ENCODE assay signal across 8 cellular contexts in genomic region chr6:30684386-30685156, GRCh38. TPM values are rescaled to one million over a fixed set of nuclear protein-coding genes. Genes with fewer than 3 reads are reported as not detected.
A peak's percentile ranks its signal among the peaks of the same experiment; 100 is the strongest.
DNase-seq lines count a peak whose midpoint lies in the region; ATAC-seq and TF ChIP-seq lines count a peak whose summit lies in the region.

No MANE protein-coding gene starts in this region.

- no peaks in the 10 kb centered on the region; the same call in 2 of the 3 replicates for H3K9me3 Mint-ChIP-seq in GM23338
- H3K9me3 Mint-ChIP-seq in stimulated activated effector memory CD8-positive, alpha-beta T cell treated with anti-CD3 and anti-CD28 coated beads, Interleukin-12 subunit alpha, Interleukin-12 subunit beta, amount 100 ng/mL, for 72 hours, result no peaks in the 10 kb centered on the region

- H3K9ac ChIP-seq in mammary epithelial cell (ENCODE audit: insufficient read depth, low read length) (peak overlapping the region; percentile 83), liver (ENCODE audit: low read depth in 1 of 2, low read length in 2 of 2) (peak overlapping the region; percentile 75 to 81)

- 13% methylated on average over 7 of the region's 21 CpGs for WGBS in mammary epithelial cell (ENCODE audit: low coverage, missing lambda C conversion rate)
- whole genome bisulfite sequencing in liver, result 50% methylated on average over 21 of the region's 21 CpGs

- H3K9me3 ChIP-seq in mammary epithelial cell (replicated peaks; ENCODE audit: insufficient read depth, low read length), result no peaks in the 10 kb centered on the region
- no peaks in the 10 kb centered on the region for H3K9me3 ChIP-seq in liver (ENCODE audit: control insufficient read depth in 4 of 4, low read length in 3 of 4)

- 0 out of 2 replicates have a peak, but pooled peaks cover 9% of the 10 kb centered on the region for H3F3A ChIP-seq in GM23338 (replicated peaks; ENCODE audit: low read depth)

- no peaks in the 10 kb centered on the region; the same call in 1 of the 2 replicates for H4K20me1 ChIP-seq in GM23338 (replicated peaks; ENCODE audit: insufficient read depth)
- no peaks in the 10 kb centered on the region for H4K20me1 ChIP-seq in mammary epithelial cell (ENCODE audit: insufficient read depth, low read length)

- H3K27ac ChIP-seq in GM23338 (ENCODE audit: low read depth) (no peak overlapping the region), mammary epithelial cell (ENCODE audit: insufficient read depth, low read depth, low read length) (peak overlapping the region; percentile 69), liver (ENCODE audit: low read depth in 1 of 2, low read length in 2 of 2) (peak overlapping the region; percentile 97 to 99)

- peak overlapping the region; percentile 45 for H3K4me3 ChIP-seq in GM23338
- H3K4me3 ChIP-seq in mammary epithelial cell (replicated peaks in 1 of 3; ENCODE audit: insufficient read depth in 1 of 3, low read depth in 2 of 3, low read length in 3 of 3), result peak overlapping the region; percentile 77 to 88 (median 83)
- peak overlapping the region; percentile 60 to 94 (median 77) for H3K4me3 ChIP-seq in liver (ENCODE audit: low read depth in 1 of 3, low read length in 3 of 3)

- H3K79me2 ChIP-seq in GM23338 (replicated peaks; ENCODE audit: insufficient read depth), result peaks cover 22% of the 10 kb centered on the region
- H3K79me2 ChIP-seq in mammary epithelial cell (ENCODE audit: insufficient read depth, low read length), result peaks cover 96% of the 10 kb centered on the region

- no peak for ATAC-seq in GM23338
- no peak for ATAC-seq in stimulated activated effector memory CD8-positive, alpha-beta T cell treated with anti-CD3 and anti-CD28 coated beads, Interleukin-12 subunit alpha, Interleukin-12 subunit beta, amount 100 ng/mL, for 72 hours

- BruUV-seq in mammary epithelial cell (replicated peaks; lab: Mats Ljungman, UMichigan), result no TSS peak

- TF ChIP-seq RAD21 in liver (IDR thresholded peaks at IDR 0.05), result no peak

- dilution Hi-C loops in mammary epithelial cell (cut with HindIII; ENCODE audit: low sequenced_read_pairs), result loop anchor here (5.0 to 10.0 kb wide), 2 partner anchors 98 to 390 kb away; no protein-coding TSS in a partner anchor

- peaks cover 29% of the 10 kb centered on the region for H3K27me3 Mint-ChIP-seq in GM23338 (ENCODE audit: insufficient read depth, low read depth, poor library complexity)

- in situ Hi-C loops in mammary epithelial cell (cut with MboI; ENCODE audit: low sequenced_read_pairs in 2 of 2), result loop anchor here (5.0 kb wide), 1 partner anchor 38 kb away; the partner anchor contains the start of gene TUBB (in 2 of the 2)

- peaks cover 45% of the 10 kb centered on the region for H3K4me1 ChIP-seq in GM23338 (ENCODE audit: insufficient read depth)
- H3K4me1 ChIP-seq in mammary epithelial cell (ENCODE audit: insufficient read depth, low read length), result peaks cover 50% of the 10 kb centered on the region
- H3K4me1 ChIP-seq in liver (ENCODE audit: control insufficient read depth in 4 of 4, insufficient read depth in 4 of 4, low read length in 3 of 4), result peaks cover 16 to 71% (median 55%) of the 10 kb centered on the region in 4 donors

- H2AFZ ChIP-seq in GM23338 (no peak overlapping the region), mammary epithelial cell (ENCODE audit: low read depth, low read length) (no peak overlapping the region)

- intact Hi-C loops in mammary epithelial cell (cut with micrococcal nuclease), result loop anchor here (5.0 kb wide), 1 partner anchor 143 kb away; no protein-coding TSS in a partner anchor

- H3K36me3 ChIP-seq in GM23338 (ENCODE audit: insufficient read depth) (no peaks in the 10 kb centered on the region), mammary epithelial cell (ENCODE audit: insufficient read depth, low read length) (no peaks in the 10 kb centered on the region), liver (ENCODE audit: control insufficient read depth in 4 of 4, insufficient read depth in 3 of 4, low read depth in 1 of 4, low read length in 3 of 4) (no peaks in the 10 kb centered on the region)

- TF ChIP-seq CTCF in GM23338 (conservative IDR thresholded peaks at IDR 0.05; ENCODE audit: low read depth in 2 of 2), result no peak
- TF ChIP-seq CTCF in mammary epithelial cell (conservative IDR thresholded peaks at IDR 0.05 in 1 of 2, IDR thresholded peaks at IDR 0.05 in 1 of 2; ENCODE audit: extremely low read depth in 1 of 2, insufficient read depth in 1 of 2, low read depth in 1 of 2, low read length in 2 of 2), result no peak
- TF ChIP-seq CTCF in liver (IDR thresholded peaks at IDR 0.05; ENCODE audit: low read depth, low read length, missing input control), result no peak

- peak overlapping the region; percentile 98 for H3K4me2 ChIP-seq in GM23338
- peak overlapping the region; percentile 90 for H3K4me2 ChIP-seq in mammary epithelial cell (ENCODE audit: insufficient read depth, low read depth, low read length)

- CTCF ChIA-PET in mammary epithelial cell (lab: Charles Lee; ENCODE audit: low non-redundant PET), result interaction anchor here (0.6 to 1.1 kb wide), 2 partner anchors 38 to 200 kb away, joined by 3 read pairs; no protein-coding TSS in a partner anchor

- peaks cover 65% of the 10 kb centered on the region for H3K4me1 Mint-ChIP-seq in GM23338
- peaks cover 58% of the 10 kb centered on the region for H3K4me1 Mint-ChIP-seq in stimulated activated effector memory CD8-positive, alpha-beta T cell treated with anti-CD3 and anti-CD28 coated beads, Interleukin-12 subunit alpha, Interleukin-12 subunit beta, amount 100 ng/mL, for 72 hours

- no peak for DNase-seq in GM23338 (ENCODE audit: low spot score)
- DNase-seq in T-helper 1 cell, result peak; percentile 24 to 71 (median 32)
- peak; percentile 27 for DNase-seq in mammary epithelial cell
- DNase-seq in stimulated activated effector memory CD8-positive, alpha-beta T cell treated with anti-CD3 and anti-CD28 coated beads, Interleukin-12 subunit alpha, Interleukin-12 subunit beta, amount 100 ng/mL, for 72 hours (ENCODE audit: low spot score in 2 of 2), result peak in 1 of 2 donors; percentile 71
- no peak for DNase-seq in COLO829 (ENCODE audit: low spot score)
- no peak for DNase-seq in DMS53 (lab: John Stamatoyannopoulos, UW)
- DNase-seq in HPDE6-E6E7 (ENCODE audit: extremely low spot score), result no peak

- peaks cover 17% of the 10 kb centered on the region for H3K36me3 Mint-ChIP-seq in GM23338 (ENCODE audit: low read depth)
- H3K36me3 Mint-ChIP-seq in stimulated activated effector memory CD8-positive, alpha-beta T cell treated with anti-CD3 and anti-CD28 coated beads, Interleukin-12 subunit alpha, Interleukin-12 subunit beta, amount 100 ng/mL, for 72 hours, result peaks cover 81% of the 10 kb centered on the region

- H3K4me3 Mint-ChIP-seq in GM23338, result peak overlapping the region; percentile 81
- H3K4me3 Mint-ChIP-seq in stimulated activated effector memory CD8-positive, alpha-beta T cell treated with anti-CD3 and anti-CD28 coated beads, Interleukin-12 subunit alpha, Interleukin-12 subunit beta, amount 100 ng/mL, for 72 hours, result peak overlapping the region; percentile 92

- H3K27me3 ChIP-seq in GM23338 (ENCODE audit: insufficient read depth) (0 out of 2 replicates have a peak, but pooled peaks cover 5% of the 10 kb centered on the region), mammary epithelial cell (ENCODE audit: insufficient read depth, low read length) (no peaks in the 10 kb centered on the region), liver (ENCODE audit: control insufficient read depth in 4 of 4, insufficient read depth in 4 of 4, low read length in 3 of 4) (no peaks in the 10 kb centered on the region)

- no peak overlapping the region for H3K27ac Mint-ChIP-seq in GM23338
- peak overlapping the region; percentile 98 for H3K27ac Mint-ChIP-seq in stimulated activated effector memory CD8-positive, alpha-beta T cell treated with anti-CD3 and anti-CD28 coated beads, Interleukin-12 subunit alpha, Interleukin-12 subunit beta, amount 100 ng/mL, for 72 hours

- H3K9me2 ChIP-seq in GM23338 (ENCODE audit: insufficient read depth), result no peaks in the 10 kb centered on the region

TF ChIP-seq in GM23338, 12 proteins besides CTCF, POLR2A, EP300 and RAD21 (continues in another document):
- TF ChIP-seq POLR2AphosphoS5 (IDR thresholded peaks at IDR 0.05; ENCODE audit: low read depth) (no peak), JUNB (IDR thresholded peaks at IDR 0.05; ENCODE audit: unreplicated experiment) (no peak)

TF ChIP-seq in liver, 16 proteins besides CTCF, POLR2A, EP300 and RAD21:
- TF ChIP-seq FOXA2 (IDR thresholded peaks at IDR 0.05), result no peak
- peak in 1 of 2 donors; percentile 24 for TF ChIP-seq HNF4A (conservative IDR thresholded peaks at IDR 0.05)
TF ChIP-seq in liver: peak in this region for 1.

RNA-seq across cellular contexts. Expression of gene PPP1R18, which starts 1.9 kb away (rescaled TPM):
- total RNA-seq in GM23338 (2014; rRNA removed; shearing (Covaris generic)), result 18.2 and 19.2 TPM in 2 replicates
- polyA plus RNA-seq in GM23338 (2016; fragmentation: Nextera tagmentation; extraction: Ambion mirVana) (17.1 and 21.2 TPM in 2 replicates), mammary epithelial cell (89.4 TPM), liver (10 to 100 TPM in 1 of 2 donors, 1 to 10 TPM in 1; 7.4 to 17.4 TPM)
- total RNA-seq in mammary epithelial cell (100 to 1,000 TPM in 1 of 2 donors, 10 to 100 TPM in 1; 35.2 to 106 TPM), liver (10 to 100 TPM; 11.4 to 11.5 TPM)
- polyA minus RNA-seq in mammary epithelial cell, result 245 TPM

RNA-seq across cellular contexts. Expression of gene NRM, which starts 6.2 kb away (rescaled TPM):
- 11.3 and 13.8 TPM in 2 replicates for total RNA-seq in GM23338 (2014; rRNA removed; shearing (Covaris generic))
- polyA plus RNA-seq in GM23338 (2016; fragmentation: Nextera tagmentation; extraction: Ambion mirVana) (29.7 and 33.8 TPM in 2 replicates), mammary epithelial cell (26.2 TPM), liver (1 to 10 TPM; 2.4 to 3.3 TPM)
- total RNA-seq in mammary epithelial cell (10 to 100 TPM in 1 of 2 donors, 1 to 10 TPM in 1; 2.3 to 13.2 TPM), liver (1 to 10 TPM in 1 of 2 donors, under 1 TPM in 1; 0.59 to 2.3 TPM)
- polyA minus RNA-seq in mammary epithelial cell, result 25.5 TPM

RNA-seq across cellular contexts. Expression of gene DHX16, which starts 11.8 kb away (rescaled TPM):
- total RNA-seq in GM23338 (2014; rRNA removed; shearing (Covaris generic)), result 30.8 and 31.3 TPM in 2 replicates
- polyA plus RNA-seq in GM23338 (2016; fragmentation: Nextera tagmentation; extraction: Ambion mirVana) (16.0 and 16.2 TPM in 2 replicates), mammary epithelial cell (34.8 TPM), liver (10 to 100 TPM; 10.1 to 14.2 TPM)
- total RNA-seq in mammary epithelial cell (10 to 100 TPM; 26.0 to 30.9 TPM), liver (10 to 100 TPM; 20.6 to 23.9 TPM)
- polyA minus RNA-seq in mammary epithelial cell, result 60.9 TPM

RNA-seq across cellular contexts. Expression of gene MDC1, which starts 32.5 kb away (rescaled TPM):
- total RNA-seq in GM23338 (2014; rRNA removed; shearing (Covaris generic)), result 28.9 and 32.7 TPM in 2 replicates
- 17.2 and 19.7 TPM in 2 replicates for polyA plus RNA-seq in GM23338 (2016; fragmentation: Nextera tagmentation; extraction: Ambion mirVana)
- 10 to 100 TPM; 12.8 to 36.7 TPM for total RNA-seq in mammary epithelial cell
- polyA plus RNA-seq in mammary epithelial cell, result 10.7 TPM
- polyA minus RNA-seq in mammary epithelial cell, result 62.3 TPM
- 10 to 100 TPM in 1 of 2 donors, 1 to 10 TPM in 1; 9.0 to 15.5 TPM for total RNA-seq in liver
- polyA plus RNA-seq in liver, result 1 to 10 TPM; 5.9 to 7.7 TPM

RNA-seq across cellular contexts. Expression of gene TUBB, which starts 35.6 kb away (rescaled TPM):
- 1,591 and 1,704 TPM in 2 replicates for total RNA-seq in GM23338 (2014; rRNA removed; shearing (Covaris generic))
- polyA plus RNA-seq in GM23338 (2016; fragmentation: Nextera tagmentation; extraction: Ambion mirVana) (1,041 and 1,059 TPM in 2 replicates), mammary epithelial cell (1,634 TPM), liver (100 to 1,000 TPM; 115 to 224 TPM)
- total RNA-seq in mammary epithelial cell (100 to 1,000 TPM; 400 to 787 TPM), liver (100 to 1,000 TPM; 197 to 533 TPM)
- 1,336 TPM for polyA minus RNA-seq in mammary epithelial cell

Comparison
In these comparisons a context has a peak if more than half of its experiments do, and no peak if none do; other contexts are left out.
1. DNase-seq: peak in T-helper 1 cell (5 of 5) and mammary epithelial cell (single experiment); none in GM23338 (single experiment), COLO829 (single experiment), DMS53 (single experiment) and HPDE6-E6E7 (single experiment).
2. Peak in every context shown above with its lines, with median percentiles within 50 percentile points of each other: H3K4me3 ChIP-seq.